Comparison of ENCODE assay signal across 9 cellular contexts in the genomic region with DNA sequence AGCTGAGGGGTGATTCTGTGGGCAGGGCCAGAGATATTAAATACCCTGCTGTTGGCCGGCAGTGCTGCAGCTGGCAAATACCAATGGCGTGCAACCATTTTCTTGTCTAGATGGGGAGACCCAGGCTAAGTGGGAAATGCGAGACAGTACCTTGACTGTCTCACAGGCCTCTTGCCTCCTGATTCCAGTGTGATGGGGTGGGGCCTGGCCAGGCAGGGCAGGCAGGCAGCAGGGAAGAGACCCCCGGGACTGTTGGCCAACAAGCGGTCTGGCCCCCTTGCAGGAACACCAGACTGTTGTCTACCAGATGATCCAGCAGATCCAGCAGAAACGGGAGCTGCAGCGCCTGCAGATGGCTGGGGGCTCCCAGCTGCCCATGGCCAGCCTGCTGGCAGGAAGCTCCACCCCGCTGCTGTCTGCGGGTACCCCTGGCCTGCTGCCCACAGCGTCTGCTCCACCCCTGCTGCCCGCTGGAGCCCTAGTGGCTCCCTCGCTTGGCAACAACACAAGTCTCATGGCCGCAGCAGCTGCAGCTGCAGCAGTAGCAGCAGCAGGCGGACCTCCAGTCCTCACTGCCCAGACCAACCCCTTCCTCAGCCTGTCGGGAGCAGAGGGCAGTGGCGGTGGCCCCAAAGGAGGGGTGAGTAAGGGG. TPM values are rescaled to one million over a fixed set of nuclear protein-coding genes. Genes with fewer than 3 reads are reported as not detected.
DNase-seq lines count a peak whose midpoint lies in the region; TF ChIP-seq lines count a peak whose summit lies in the region.
"Had no signal": no experiment of that assay in that cellular context is flagged by ENCODE, and none has a peak within 500 bp of the region (broad histone marks: within the 10 kb centered on the region; RNA-seq: fewer than 3 reads in every experiment).

No MANE protein-coding gene starts in this region.

- H3K23ac ChIP-seq in neuronal stem cell (ENCODE audit: low read depth, low read length, poor library complexity) = peak overlapping the region; percentile 31

- no peak overlapping the region for H4K91ac ChIP-seq in neuronal stem cell (ENCODE audit: low read depth, low read length, poor library complexity)

- H3K9me2 ChIP-seq in PC-9 (ENCODE audit: insufficient read depth) = no peaks in the 10 kb centered on the region

- H3K27me3 ChIP-seq in neuronal stem cell (ENCODE audit: control insufficient read depth in 3 of 3, insufficient read depth in 3 of 3, low read depth in 1 of 3, low read length in 3 of 3) (peaks cover 0 to 17% (median 2%) of the 10 kb centered on the region in 3 experiments), PC-9 (ENCODE audit: insufficient read depth, low read depth) (no peaks in the 10 kb centered on the region), neural progenitor cell (peaks cover 36% of the 10 kb centered on the region)

- H2BK12ac ChIP-seq in neuronal stem cell (ENCODE audit: low read length) = no peak overlapping the region

- POLR2A ChIA-PET in PC-9 (lab: Charles Lee; ENCODE audit: unreplicated experiment) = no interaction called here

- H3K79me2 ChIP-seq in PC-9 (ENCODE audit: low read depth) = no peaks in the 10 kb centered on the region
- no peaks in the 10 kb centered on the region for H3K79me2 ChIP-seq in neural progenitor cell (ENCODE audit: low read depth)

- H4K20me1 ChIP-seq in PC-9 (ENCODE audit: insufficient read depth) = no peaks in the 10 kb centered on the region; the same call in 1 of the 2 replicates
- peaks cover 25% of the 10 kb centered on the region for H4K20me1 ChIP-seq in neural progenitor cell (ENCODE audit: low read depth)

- H2AK5ac ChIP-seq in neuronal stem cell (ENCODE audit: low read depth, low read length) = peak overlapping the region; percentile 68

- H3K36me3 ChIP-seq in neuronal stem cell (replicated peaks in 1 of 2; ENCODE audit: control insufficient read depth in 2 of 2, insufficient read depth in 2 of 2, low read length in 2 of 2) (peaks cover 5 to 61% of the 10 kb centered on the region in 2 donors), PC-9 (ENCODE audit: low read depth) (peaks cover 6% of the 10 kb centered on the region; the same call in 1 of the 2 replicates), neural progenitor cell (no peaks in the 10 kb centered on the region)

- CTCF ChIA-PET in PC-9 (lab: Charles Lee) = no interaction called here

- peaks cover 36% of the 10 kb centered on the region for H3K4me1 Mint-ChIP-seq in brain
- H3K4me1 Mint-ChIP-seq in neural progenitor cell = peaks cover 23% of the 10 kb centered on the region
- H3K4me1 Mint-ChIP-seq in activated T-helper 2 cell treated with anti-CD3 and anti-CD28 coated beads, Interferon-gamma antibody, Interleukin-2, Interleukin-4, amounts not matched to agents 10 μg/mL and 5 μg/mL and 100 μg/mL, durations not matched to agents 14 hours and 24 hours and 36 hours (ENCODE audit: low read depth) = peaks cover 37% of the 10 kb centered on the region

- peaks cover 34% of the 10 kb centered on the region; the same call in 1 of the 2 replicates for H3F3A ChIP-seq in PC-9 (ENCODE audit: insufficient read depth, low read depth)
- H3F3A ChIP-seq in neural progenitor cell (ENCODE audit: low read depth) = peaks cover 21% of the 10 kb centered on the region

- no peak overlapping the region for H2BK5ac ChIP-seq in neuronal stem cell (ENCODE audit: low read length)

- no CpG with 5 or more reads among the region's 16 CpGs for WGBS in neuronal stem cell (ENCODE audit: extremely low coverage in 2 of 2, insufficient read length in 2 of 2, insufficient replicate concordance in 1 of 2), 2 donors

- DNase-seq in DMS153 treated with DMSO at 0.1 percent for 48 hours (lab: John Stamatoyannopoulos, UW; ENCODE audit: unreplicated experiment) (peak; percentile 84), NCI-H2171 treated with DMSO at 0.1 percent for 48 hours (lab: John Stamatoyannopoulos, UW) (peak; percentile 83), neuronal stem cell (ENCODE audit: low spot score) (no peak), PC-9 (no peak), SW480 (ENCODE audit: low spot score) (no peak), neural progenitor cell (ENCODE audit: low spot score) (no peak)
- no peak for DNase-seq in activated T-helper 2 cell treated with anti-CD3 and anti-CD28 coated beads, Interferon-gamma antibody, Interleukin-2, Interleukin-4, amounts not matched to agents 10 μg/mL and 5 μg/mL and 100 μg/mL, durations not matched to agents 14 hours and 24 hours and 36 hours (ENCODE audit: low spot score)
- DNase-seq: mesenchymal stem cell had no signal

- no peak overlapping the region for H4K8ac ChIP-seq in neuronal stem cell (ENCODE audit: low read depth, low read length)

- no peaks in the 10 kb centered on the region for H3K79me1 ChIP-seq in neuronal stem cell (ENCODE audit: low read depth, low read length)

- H3K27ac ChIP-seq in neuronal stem cell (replicated peaks; ENCODE audit: low read length) (no peak overlapping the region), PC-9 (no peak overlapping the region), neural progenitor cell (no peak overlapping the region)

- peaks cover 3% of the 10 kb centered on the region for H3K27me3 Mint-ChIP-seq in brain
- H3K27me3 Mint-ChIP-seq in neural progenitor cell (ENCODE audit: insufficient read depth, low read depth) = peaks cover 5% of the 10 kb centered on the region
- H3K27me3 Mint-ChIP-seq in activated T-helper 2 cell treated with anti-CD3 and anti-CD28 coated beads, Interferon-gamma antibody, Interleukin-2, Interleukin-4, amounts not matched to agents 10 μg/mL and 5 μg/mL and 100 μg/mL, durations not matched to agents 14 hours and 24 hours and 36 hours (ENCODE audit: low read depth) = no peaks in the 10 kb centered on the region

- H3K4ac ChIP-seq in neuronal stem cell (ENCODE audit: low read length) = no peak overlapping the region

- H3K36me3 Mint-ChIP-seq in brain (peaks cover 9% of the 10 kb centered on the region), neural progenitor cell (peaks cover 14% of the 10 kb centered on the region)
- peaks cover 56% of the 10 kb centered on the region for H3K36me3 Mint-ChIP-seq in activated T-helper 2 cell treated with anti-CD3 and anti-CD28 coated beads, Interferon-gamma antibody, Interleukin-2, Interleukin-4, amounts not matched to agents 10 μg/mL and 5 μg/mL and 100 μg/mL, durations not matched to agents 14 hours and 24 hours and 36 hours (ENCODE audit: low read depth)

- BruUV-seq in PC-9 (replicated peaks; lab: Mats Ljungman, UMichigan) = no TSS peak

- H3K9me3 ChIP-seq in neuronal stem cell (replicated peaks in 1 of 2; ENCODE audit: control insufficient read depth in 2 of 2, insufficient read depth in 1 of 2, low read depth in 1 of 2, low read length in 2 of 2) (no peaks in the 10 kb centered on the region), PC-9 (ENCODE audit: insufficient read depth, low read depth) (no peaks in the 10 kb centered on the region), neural progenitor cell (ENCODE audit: low read depth) (no peaks in the 10 kb centered on the region)

- H3K9ac ChIP-seq in neuronal stem cell (ENCODE audit: low read depth, low read length, poor library complexity) (peak overlapping the region; percentile 60), neural progenitor cell (no peak overlapping the region)

- H2AFZ ChIP-seq in neuronal stem cell (ENCODE audit: low read length) (no peak overlapping the region), PC-9 (no peak overlapping the region), neural progenitor cell (replicated peaks) (no peak overlapping the region)

- H2BK15ac ChIP-seq in neuronal stem cell (ENCODE audit: low read length) = no peak overlapping the region

- H3K27ac Mint-ChIP-seq in brain (peak overlapping the region; percentile 79 to 92 (median 86)), neural progenitor cell (no peak overlapping the region)
- no peak overlapping the region for H3K27ac Mint-ChIP-seq in activated T-helper 2 cell treated with anti-CD3 and anti-CD28 coated beads, Interferon-gamma antibody, Interleukin-2, Interleukin-4, amounts not matched to agents 10 μg/mL and 5 μg/mL and 100 μg/mL, durations not matched to agents 14 hours and 24 hours and 36 hours

- H3K14ac ChIP-seq in neuronal stem cell (ENCODE audit: low read length) = no peak overlapping the region

- H3K4me2 ChIP-seq in neuronal stem cell (ENCODE audit: insufficient read depth, low read length, poor library complexity, severe bottlenecking) (no peak overlapping the region), PC-9 (no peak overlapping the region), neural progenitor cell (no peak overlapping the region)

- H3K4me3 ChIP-seq in neuronal stem cell (ENCODE audit: low read length in 2 of 2) (no peak overlapping the region), PC-9 (no peak overlapping the region), neural progenitor cell (no peak overlapping the region)

- H2BK120ac ChIP-seq in neuronal stem cell (ENCODE audit: low read depth, low read length) = no peak overlapping the region

- no peaks in the 10 kb centered on the region for H3K9me3 Mint-ChIP-seq in brain
- no peaks in the 10 kb centered on the region for H3K9me3 Mint-ChIP-seq in neural progenitor cell
- H3K9me3 Mint-ChIP-seq in activated T-helper 2 cell treated with anti-CD3 and anti-CD28 coated beads, Interferon-gamma antibody, Interleukin-2, Interleukin-4, amounts not matched to agents 10 μg/mL and 5 μg/mL and 100 μg/mL, durations not matched to agents 14 hours and 24 hours and 36 hours = no peaks in the 10 kb centered on the region

- peak overlapping the region; percentile 38 for H3K18ac ChIP-seq in neuronal stem cell (ENCODE audit: low read length)

- intact Hi-C loops in PC-9 (cut with micrococcal nuclease; ENCODE audit: unreplicated experiment) = no loop called here
- intact Hi-C loops in activated T-helper 2 cell treated with anti-CD3 and anti-CD28 coated beads, Interferon-gamma antibody, Interleukin-2, Interleukin-4, amounts not matched to agents 10 μg/mL and 5 μg/mL and 100 μg/mL, durations not matched to agents 14 hours and 24 hours and 36 hours (cut with micrococcal nuclease) = loop anchor here (10.0 kb wide), 1 partner anchor 1320 kb away; a partner anchor contains a TSS

- no peak for TF ChIP-seq CTCF in brain (conservative IDR thresholded peaks at IDR 0.05)
- no peak for TF ChIP-seq CTCF in PC-9 (conservative IDR thresholded peaks at IDR 0.05)
- no peak for TF ChIP-seq CTCF in neural progenitor cell (IDR thresholded peaks at IDR 0.05)

- H3K4me1 ChIP-seq in neuronal stem cell (ENCODE audit: control insufficient read depth in 2 of 2, insufficient read depth in 1 of 2, low read depth in 1 of 2, low read length in 2 of 2) = peaks cover 3 to 12% of the 10 kb centered on the region in 2 donors
- no peaks in the 10 kb centered on the region for H3K4me1 ChIP-seq in PC-9 (replicated peaks; ENCODE audit: insufficient read depth)
- peaks cover 7% of the 10 kb centered on the region for H3K4me1 ChIP-seq in neural progenitor cell

- H3K4me3 Mint-ChIP-seq in brain = peak overlapping the region in 2 of 5 experiments; percentile 17 to 38
- H3K4me3 Mint-ChIP-seq in neural progenitor cell = no peak overlapping the region
- H3K4me3 Mint-ChIP-seq in activated T-helper 2 cell treated with anti-CD3 and anti-CD28 coated beads, Interferon-gamma antibody, Interleukin-2, Interleukin-4, amounts not matched to agents 10 μg/mL and 5 μg/mL and 100 μg/mL, durations not matched to agents 14 hours and 24 hours and 36 hours (ENCODE audit: low read depth) = no peak overlapping the region

RNA-seq across cellular contexts. Expression of a gene that starts 5.7 kb away (rescaled TPM):
- polyA plus RNA-seq in brain (ENCODE audit: insufficient read depth, low read depth, low replicate concordance) = 38.7 TPM
- 4.7 TPM for polyA plus RNA-seq in neuronal stem cell (2013, experiment 1 of 2)
- polyA plus RNA-seq in neuronal stem cell (2013, experiment 2 of 2) = 4.8 TPM
- total RNA-seq in PC-9 (2021) = 36.6 and 38.1 TPM in 2 replicates
- 0.60 and 1.0 TPM in 2 replicates for total RNA-seq in neural progenitor cell (ENCODE audit: low replicate concordance)
- total RNA-seq in activated T-helper 2 cell treated with anti-CD3 and anti-CD28 coated beads, Interferon-gamma antibody, Interleukin-2, Interleukin-4, amounts not matched to agents 10 μg/mL and 5 μg/mL and 100 μg/mL, durations not matched to agents 14 hours and 24 hours and 36 hours = 32.2 and 37.0 TPM in 2 replicates

RNA-seq across cellular contexts. Expression of a gene that starts 19.4 kb away (rescaled TPM):
- 50.9 TPM for polyA plus RNA-seq in brain (ENCODE audit: insufficient read depth, low read depth, low replicate concordance)
- polyA plus RNA-seq in neuronal stem cell (2013, experiment 1 of 2) = 14.2 TPM
- polyA plus RNA-seq in neuronal stem cell (2013, experiment 2 of 2) = 14.1 TPM
- total RNA-seq in PC-9 (2021) (113 and 127 TPM in 2 replicates), neural progenitor cell (ENCODE audit: low replicate concordance) (7.4 and 24.4 TPM in 2 replicates)
- total RNA-seq in activated T-helper 2 cell treated with anti-CD3 and anti-CD28 coated beads, Interferon-gamma antibody, Interleukin-2, Interleukin-4, amounts not matched to agents 10 μg/mL and 5 μg/mL and 100 μg/mL, durations not matched to agents 14 hours and 24 hours and 36 hours = 211 and 213 TPM in 2 replicates

RNA-seq across cellular contexts. Expression of a gene that starts 23.7 kb away (rescaled TPM):
- polyA plus RNA-seq in brain (ENCODE audit: insufficient read depth, low read depth, low replicate concordance) = 88.3 TPM
- polyA plus RNA-seq in neuronal stem cell (2013, experiment 1 of 2) = 74.0 TPM
- 69.4 TPM for polyA plus RNA-seq in neuronal stem cell (2013, experiment 2 of 2)
- total RNA-seq in PC-9 (2021) (26.9 and 43.3 TPM in 2 replicates), neural progenitor cell (ENCODE audit: low replicate concordance) (16.7 and 23.8 TPM in 2 replicates)
- 5.8 and 7.4 TPM in 2 replicates for total RNA-seq in activated T-helper 2 cell treated with anti-CD3 and anti-CD28 coated beads, Interferon-gamma antibody, Interleukin-2, Interleukin-4, amounts not matched to agents 10 μg/mL and 5 μg/mL and 100 μg/mL, durations not matched to agents 14 hours and 24 hours and 36 hours

RNA-seq across cellular contexts. Expression of a gene that starts 28.1 kb away (rescaled TPM):
- 278 TPM for polyA plus RNA-seq in brain (ENCODE audit: insufficient read depth, low read depth, low replicate concordance)
- 263 TPM for polyA plus RNA-seq in neuronal stem cell (2013, experiment 1 of 2)
- 265 TPM for polyA plus RNA-seq in neuronal stem cell (2013, experiment 2 of 2)
- total RNA-seq in PC-9 (2021) (262 and 278 TPM in 2 replicates), neural progenitor cell (ENCODE audit: low replicate concordance) (127 and 141 TPM in 2 replicates)
- 337 and 342 TPM in 2 replicates for total RNA-seq in activated T-helper 2 cell treated with anti-CD3 and anti-CD28 coated beads, Interferon-gamma antibody, Interleukin-2, Interleukin-4, amounts not matched to agents 10 μg/mL and 5 μg/mL and 100 μg/mL, durations not matched to agents 14 hours and 24 hours and 36 hours

RNA-seq across cellular contexts. Expression of a gene that starts 49.7 kb away (rescaled TPM):
- polyA plus RNA-seq in brain (ENCODE audit: insufficient read depth, low read depth, low replicate concordance) = 8.8 TPM
- 17.0 TPM for polyA plus RNA-seq in neuronal stem cell (2013, experiment 1 of 2)
- polyA plus RNA-seq in neuronal stem cell (2013, experiment 2 of 2) = 16.8 TPM
- total RNA-seq in PC-9 (2021) (8.4 and 10.6 TPM in 2 replicates), neural progenitor cell (ENCODE audit: low replicate concordance) (8.0 and 19.3 TPM in 2 replicates)
- 34.9 TPM in 2 replicates for total RNA-seq in activated T-helper 2 cell treated with anti-CD3 and anti-CD28 coated beads, Interferon-gamma antibody, Interleukin-2, Interleukin-4, amounts not matched to agents 10 μg/mL and 5 μg/mL and 100 μg/mL, durations not matched to agents 14 hours and 24 hours and 36 hours

Comparison
In these comparisons a context has a peak if more than half of its experiments do, and no peak if none do; other contexts are left out.
1. DNase-seq: peak in DMS153 treated with DMSO at 0.1 percent for 48 hours (single experiment) and NCI-H2171 treated with DMSO at 0.1 percent for 48 hours (single experiment); none in neuronal stem cell (single experiment), PC-9 (0 of 2), SW480 (single experiment), neural progenitor cell (single experiment) and activated T-helper 2 cell treated with anti-CD3 and anti-CD28 coated beads, Interferon-gamma antibody, Interleukin-2, Interleukin-4, amounts not matched to agents 10 μg/mL and 5 μg/mL and 100 μg/mL, durations not matched to agents 14 hours and 24 hours and 36 hours (single experiment).
2. H3K27ac Mint-ChIP-seq: peak in brain (5 of 5); none in neural progenitor cell (single experiment) and activated T-helper 2 cell treated with anti-CD3 and anti-CD28 coated beads, Interferon-gamma antibody, Interleukin-2, Interleukin-4, amounts not matched to agents 10 μg/mL and 5 μg/mL and 100 μg/mL, durations not matched to agents 14 hours and 24 hours and 36 hours (single experiment).
3. RNA of a gene that starts 5.7 kb away (total RNA-seq): 36.6 to 38.1 TPM in PC-9 and 32.2 to 37.0 TPM in activated T-helper 2 cell treated with anti-CD3 and anti-CD28 coated beads, Interferon-gamma antibody, Interleukin-2, Interleukin-4, amounts not matched to agents 10 μg/mL and 5 μg/mL and 100 μg/mL, durations not matched to agents 14 hours and 24 hours and 36 hours; 0.60 to 1.0 TPM in neural progenitor cell; every median in the first group is over 10 times any median in the second.